In genomic region chr19:55674841-55675660, GRCh38 we compare ENCODE assay signal across 8 cellular contexts. TPM values are rescaled to one million over a fixed set of nuclear protein-coding genes. Genes with fewer than 3 reads are reported as not detected.
DNase-seq lines count a peak whose midpoint lies in the region; ATAC-seq and TF ChIP-seq lines count a peak whose summit lies in the region.

EPN1 (plus strand) TSS chr19:55675226; CDS start chr19:55678628, 3,402 bp downstream.

- H3K27me3 ChIP-seq in GM06990 (replicated peaks; ENCODE audit: control insufficient read depth, insufficient read depth, low read length) (no peaks in the 10 kb centered on the region), suprapubic skin (no peaks in the 10 kb centered on the region)

- under 1% methylated on average over 26 of the region's 101 CpGs for WGBS in suprapubic skin

- H3K9me3 Mint-ChIP-seq in activated naive CD4-positive, alpha-beta T cell treated with anti-CD3 and anti-CD28 coated beads, Interleukin-2, amount 50 U/mL, for 24 hours = no peaks in the 10 kb centered on the region

- TF ChIP-seq CTCF in GM06990 (IDR thresholded peaks at IDR 0.05; ENCODE audit: insufficient read depth, low read length, poor library complexity, severe bottlenecking) (no peak), suprapubic skin (IDR thresholded peaks at IDR 0.05) (no peak)

- peak within 1 kb of the TSS; percentile 93 for H3K4me3 ChIP-seq in GM06990 (replicated peaks; ENCODE audit: low read depth, low read length)
- H3K4me3 ChIP-seq in suprapubic skin = peak within 1 kb of the TSS; percentile 91

- H3K36me3 ChIP-seq in GM06990 (ENCODE audit: control insufficient read depth, insufficient read depth, low read length) (peaks cover 30% of the 10 kb centered on the region), suprapubic skin (peaks cover 49% of the 10 kb centered on the region)

- H3K4me1 ChIP-seq in suprapubic skin = peaks cover 57% of the 10 kb centered on the region

- peaks cover 12% of the 10 kb centered on the region for H3K36me3 Mint-ChIP-seq in activated naive CD4-positive, alpha-beta T cell treated with anti-CD3 and anti-CD28 coated beads, Interleukin-2, amount 50 U/mL, for 24 hours

- peaks cover 74% of the 10 kb centered on the region for H3K4me1 Mint-ChIP-seq in activated naive CD4-positive, alpha-beta T cell treated with anti-CD3 and anti-CD28 coated beads, Interleukin-2, amount 50 U/mL, for 24 hours

- no peaks in the 10 kb centered on the region for H3K27me3 Mint-ChIP-seq in activated naive CD4-positive, alpha-beta T cell treated with anti-CD3 and anti-CD28 coated beads, Interleukin-2, amount 50 U/mL, for 24 hours

- DNase-seq in GM06990 (ENCODE audit: extremely low read depth, insufficient read length) (peak; percentile 98), NCI-H1092 treated with DMSO at 0.1 percent for 48 hours (lab: John Stamatoyannopoulos, UW) (peak; percentile 90), glomerular endothelial cell (ENCODE audit: extremely low read depth, low read depth, low spot score) (peak; percentile 54), occipital lobe (lab: John Stamatoyannopoulos, UW) (peak; percentile 90), suprapubic skin (ENCODE audit: low spot score in 2 of 2) (peak; percentile 98)

- TF ChIP-seq POLR2A in suprapubic skin (IDR thresholded peaks at IDR 0.05) = peak in 1 of 2 donors; percentile 32

- peak within 1 kb of the TSS; percentile 98 for H3K27ac Mint-ChIP-seq in activated naive CD4-positive, alpha-beta T cell treated with anti-CD3 and anti-CD28 coated beads, Interleukin-2, amount 50 U/mL, for 24 hours

- H3K9me3 ChIP-seq in suprapubic skin = no peaks in the 10 kb centered on the region

- no peak for TF ChIP-seq EP300 in suprapubic skin (IDR thresholded peaks at IDR 0.05)

- ATAC-seq in HG02610 (IDR thresholded peaks at IDR 0.05; ENCODE audit: unreplicated experiment) (peak; percentile 73), SK-N-SH treated with all-trans-retinoic acid at 6 μM for 48 hours (peak; percentile 79)

- peak within 1 kb of the TSS; percentile 100 for H3K4me3 Mint-ChIP-seq in activated naive CD4-positive, alpha-beta T cell treated with anti-CD3 and anti-CD28 coated beads, Interleukin-2, amount 50 U/mL, for 24 hours

- H3K27ac ChIP-seq in suprapubic skin = peak within 1 kb of the TSS; percentile 91

TF ChIP-seq in SK-N-SH treated with all-trans-retinoic acid at 6 μM for 48 hours, 23 proteins besides CTCF, POLR2A, EP300 and RAD21:
- no peak for TF ChIP-seq TCF4 (CRISPR knock-in tag; IDR thresholded peaks at IDR 0.05; ENCODE audit: borderline replicate concordance)
- TF ChIP-seq, protein P1, sequence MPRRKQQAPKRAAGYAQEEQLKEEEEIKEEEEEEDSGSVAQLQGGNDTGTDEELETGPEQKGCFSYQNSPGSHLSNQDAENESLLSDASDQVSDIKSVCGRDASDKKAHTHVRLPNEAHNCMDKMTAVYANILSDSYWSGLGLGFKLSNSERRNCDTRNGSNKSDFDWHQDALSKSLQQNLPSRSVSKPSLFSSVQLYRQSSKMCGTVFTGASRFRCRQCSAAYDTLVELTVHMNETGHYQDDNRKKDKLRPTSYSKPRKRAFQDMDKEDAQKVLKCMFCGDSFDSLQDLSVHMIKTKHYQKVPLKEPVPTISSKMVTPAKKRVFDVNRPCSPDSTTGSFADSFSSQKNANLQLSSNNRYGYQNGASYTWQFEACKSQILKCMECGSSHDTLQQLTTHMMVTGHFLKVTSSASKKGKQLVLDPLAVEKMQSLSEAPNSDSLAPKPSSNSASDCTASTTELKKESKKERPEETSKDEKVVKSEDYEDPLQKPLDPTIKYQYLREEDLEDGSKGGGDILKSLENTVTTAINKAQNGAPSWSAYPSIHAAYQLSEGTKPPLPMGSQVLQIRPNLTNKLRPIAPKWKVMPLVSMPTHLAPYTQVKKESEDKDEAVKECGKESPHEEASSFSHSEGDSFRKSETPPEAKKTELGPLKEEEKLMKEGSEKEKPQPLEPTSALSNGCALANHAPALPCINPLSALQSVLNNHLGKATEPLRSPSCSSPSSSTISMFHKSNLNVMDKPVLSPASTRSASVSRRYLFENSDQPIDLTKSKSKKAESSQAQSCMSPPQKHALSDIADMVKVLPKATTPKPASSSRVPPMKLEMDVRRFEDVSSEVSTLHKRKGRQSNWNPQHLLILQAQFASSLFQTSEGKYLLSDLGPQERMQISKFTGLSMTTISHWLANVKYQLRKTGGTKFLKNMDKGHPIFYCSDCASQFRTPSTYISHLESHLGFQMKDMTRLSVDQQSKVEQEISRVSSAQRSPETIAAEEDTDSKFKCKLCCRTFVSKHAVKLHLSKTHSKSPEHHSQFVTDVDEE (CRISPR knock-in tag; IDR thresholded peaks at IDR 0.05) = 0 out of 2 replicates have a peak, but pooled peaks have one; percentile 33

RNA-seq across cellular contexts. Expression of gene EPN1, which starts in this region (rescaled TPM):
- total RNA-seq in glomerular endothelial cell (162 and 201 TPM in 2 replicates), occipital lobe (20.7 TPM), suprapubic skin (100 to 1,000 TPM in 1 of 4 donors, 10 to 100 TPM in 3; 80.1 to 104 (median 82.9) TPM)

Comparison
In these comparisons a context has a peak if more than half of its experiments do, and no peak if none do; other contexts are left out.
1. Peak in every context shown above with its lines: DNase-seq, ATAC-seq, H3K4me3 ChIP-seq and H3K27ac ChIP-seq.